In genomic region chrX:47366051-47366722, GRCh38 we compare ENCODE assay signal across 8 cellular contexts. TPM values are rescaled to one million over a fixed set of nuclear protein-coding genes. Genes with fewer than 3 reads are reported as not detected.
DNase-seq lines count a peak whose midpoint lies in the region; ATAC-seq and TF ChIP-seq lines count a peak whose summit lies in the region.

No MANE protein-coding gene starts in this region.

- H3K36me3 Mint-ChIP-seq in endothelial cell (ENCODE audit: low read depth, unreplicated experiment) = no peaks in the 10 kb centered on the region

- peaks cover 3% of the 10 kb centered on the region; the same call in 1 of the 2 replicates for H3K4me1 ChIP-seq in ES-I3 (ENCODE audit: insufficient read depth, low read length)
- H3K4me1 ChIP-seq in mesodermal cell (ENCODE audit: control insufficient read depth, insufficient read depth, low read length, poor library complexity, severe bottlenecking) = no peaks in the 10 kb centered on the region

- peak; percentile 38 for ATAC-seq in HG03175 (IDR thresholded peaks at IDR 0.05; ENCODE audit: unreplicated experiment)
- no peak for ATAC-seq in GM19467 (IDR thresholded peaks at IDR 0.05; ENCODE audit: unreplicated experiment)

- H3K36me3 ChIP-seq in ES-I3 (ENCODE audit: insufficient read depth, low read length) (no peaks in the 10 kb centered on the region), mesodermal cell (ENCODE audit: control insufficient read depth, insufficient read depth, low read length) (no peaks in the 10 kb centered on the region)

- H3K9ac ChIP-seq in ES-I3 (ENCODE audit: low read depth, low read length) = peak overlapping the region; percentile 63

- peaks cover 2% of the 10 kb centered on the region for H3K4me1 Mint-ChIP-seq in endothelial cell (ENCODE audit: unreplicated experiment)

- H3K4me3 ChIP-seq in mesodermal cell (ENCODE audit: extremely low read depth, insufficient read depth, low read length, poor library complexity, severe bottlenecking) = peak overlapping the region; percentile 36

- peak overlapping the region; percentile 89 for H3K27ac Mint-ChIP-seq in endothelial cell (ENCODE audit: unreplicated experiment)

- WGBS in mesodermal cell (ENCODE audit: insufficient coverage in 2 of 2), 2 experiments = 20 to 21% methylated on average over 6 to 15 of the region's 31 CpGs

- H3K9me3 ChIP-seq in ES-I3 (ENCODE audit: control insufficient read depth, insufficient read depth, low read length) = no peaks in the 10 kb centered on the region
- no peaks in the 10 kb centered on the region for H3K9me3 ChIP-seq in mesodermal cell (ENCODE audit: control insufficient read depth, low read length)

- H3K27me3 Mint-ChIP-seq in endothelial cell (ENCODE audit: unreplicated experiment) = peaks cover 3% of the 10 kb centered on the region

- DNase-seq in NCI-H748 (lab: John Stamatoyannopoulos, UW; ENCODE audit: unreplicated experiment) = peak; percentile 95
- DNase-seq in activated CD8-positive, alpha-beta memory T cell treated with anti-CD3 and anti-CD28 coated beads, Interleukin-2, amount 50 U/mL, for 4 hours = peak; percentile 69
- peak; percentile 58 for DNase-seq in endothelial cell (ENCODE audit: low spot score)
- DNase-seq in stimulated activated CD8-positive, alpha-beta memory T cell treated with anti-CD3 and anti-CD28 coated beads, Interleukin-12 subunit alpha, Interleukin-12 subunit beta, amount 100 ng/mL, for 4 hours (ENCODE audit: low read depth) = peak; percentile 50

- H3K4me3 Mint-ChIP-seq in endothelial cell (ENCODE audit: unreplicated experiment) = peak overlapping the region; percentile 92

- TF ChIP-seq CTCF in endothelial cell (IDR thresholded peaks at IDR 0.05; ENCODE audit: unreplicated experiment) = no peak

- peak overlapping the region; percentile 10 for H3K27ac ChIP-seq in mesodermal cell (ENCODE audit: low read depth, low read length, severe bottlenecking)

- no peaks in the 10 kb centered on the region for H3K9me3 Mint-ChIP-seq in endothelial cell (ENCODE audit: unreplicated experiment)

RNA-seq across cellular contexts. Expression of gene ZNF157, which starts 4.2 kb away (rescaled TPM):
- 0.67 TPM for total RNA-seq in endothelial cell (ENCODE audit: unreplicated experiment)
- polyA plus RNA-seq in mesodermal cell (2013, experiment 1 of 2) = not detected
- not detected for polyA plus RNA-seq in mesodermal cell (2013, experiment 2 of 2)
